18 cellular contexts compared by ENCODE assay signal in the genomic region with DNA sequence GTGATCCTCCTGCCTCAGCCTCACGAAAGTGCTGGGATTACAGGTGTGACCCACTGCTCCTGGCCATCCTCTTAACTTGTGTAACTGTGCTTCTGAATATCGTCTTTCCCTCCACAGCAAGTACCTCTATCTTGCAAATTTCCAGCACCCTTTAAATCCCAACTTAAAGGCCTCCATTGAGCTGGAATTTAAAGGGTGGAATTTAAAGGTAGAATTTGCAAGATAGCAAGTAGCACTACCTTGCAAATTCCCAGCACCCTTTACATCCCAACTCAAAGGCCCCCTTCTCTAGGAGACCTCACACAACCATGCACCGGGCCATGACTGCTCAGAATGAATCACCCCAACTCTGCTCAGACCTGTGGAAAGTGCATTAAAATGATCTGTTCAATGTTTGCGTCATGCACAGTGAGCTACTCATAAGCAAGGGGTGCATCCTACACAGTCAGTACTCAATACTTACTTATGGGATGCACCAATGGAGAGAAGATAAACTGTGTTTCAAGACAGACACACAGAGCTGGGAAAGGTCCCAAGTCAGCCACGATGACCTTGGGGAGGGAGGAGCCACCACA. TPM values are rescaled to one million over a fixed set of nuclear protein-coding genes. Genes with fewer than 3 reads are reported as not detected.
DNase-seq lines count a peak whose midpoint lies in the region; ATAC-seq and TF ChIP-seq lines count a peak whose summit lies in the region.
"Had no signal": no experiment of that assay in that cellular context is flagged by ENCODE, and none has a peak within 500 bp of the region (broad histone marks: within the 10 kb centered on the region; RNA-seq: fewer than 3 reads in every experiment).

No MANE protein-coding gene starts in this region.

- H3K4me1 ChIP-seq in NT2/D1 (ENCODE audit: insufficient read depth, insufficient read length) (peaks cover 7% of the 10 kb centered on the region), mammary epithelial cell (ENCODE audit: insufficient read depth, low read length) (no peaks in the 10 kb centered on the region), foreskin keratinocyte (no peaks in the 10 kb centered on the region), vagina (peaks cover 8% of the 10 kb centered on the region), upper lobe of left lung (no peaks in the 10 kb centered on the region)
- H3K4me1 ChIP-seq: BE2C had no signal

- TF ChIP-seq EP300 in upper lobe of left lung (IDR thresholded peaks at IDR 0.05) = no peak

- CTCF ChIA-PET in mammary epithelial cell (lab: Charles Lee; ENCODE audit: low non-redundant PET) = interaction anchor here (0.6 kb wide), 1 partner anchor 312 kb away, joined by 22 read pairs; no protein-coding TSS in a partner anchor

- no peaks in the 10 kb centered on the region for H4K20me1 ChIP-seq in mammary epithelial cell (ENCODE audit: insufficient read depth, low read length)

- no peaks in the 10 kb centered on the region for H3K27me3 ChIP-seq in NT2/D1 (ENCODE audit: insufficient read depth, insufficient read length)
- H3K27me3 ChIP-seq in mammary epithelial cell (ENCODE audit: insufficient read depth, low read length) = no peaks in the 10 kb centered on the region
- H3K27me3 ChIP-seq in foreskin keratinocyte = no peaks in the 10 kb centered on the region
- H3K27me3 ChIP-seq in vagina = no peaks in the 10 kb centered on the region
- no peaks in the 10 kb centered on the region for H3K27me3 ChIP-seq in upper lobe of left lung
- H3K27me3 ChIP-seq: BE2C had no signal

- no peak overlapping the region for H3K27ac ChIP-seq in mammary epithelial cell (ENCODE audit: insufficient read depth, low read depth, low read length)
- H3K27ac ChIP-seq in foreskin keratinocyte = no peak overlapping the region
- peak overlapping the region; percentile 78 for H3K27ac ChIP-seq in vagina
- peak overlapping the region in 2 of 4 donors; percentile 40 to 52 for H3K27ac ChIP-seq in upper lobe of left lung

- TF ChIP-seq CTCF in mammary epithelial cell (conservative IDR thresholded peaks at IDR 0.05 in 1 of 2, IDR thresholded peaks at IDR 0.05 in 1 of 2; ENCODE audit: extremely low read depth in 1 of 2, insufficient read depth in 1 of 2, low read depth in 1 of 2, low read length in 2 of 2) (no peak), foreskin keratinocyte (conservative IDR thresholded peaks at IDR 0.05) (no peak), vagina (IDR thresholded peaks at IDR 0.05) (no peak), upper lobe of left lung (IDR thresholded peaks at IDR 0.05) (no peak)

- H3K9me3 ChIP-seq in NT2/D1 (ENCODE audit: insufficient read depth, low read length) (peaks cover 14% of the 10 kb centered on the region; the same call in 1 of the 2 replicates), mammary epithelial cell (replicated peaks; ENCODE audit: insufficient read depth, low read length) (no peaks in the 10 kb centered on the region), vagina (no peaks in the 10 kb centered on the region), upper lobe of left lung (no peaks in the 10 kb centered on the region)
- H3K9me3 ChIP-seq: BE2C had no signal

- WGBS in mammary epithelial cell (ENCODE audit: low coverage, missing lambda C conversion rate) = 46% methylated on average over 5 of the region's 5 CpGs
- 78 to 79% methylated on average over 5 of the region's 5 CpGs for WGBS in upper lobe of left lung, 2 donors

- in situ Hi-C loops in mammary epithelial cell (cut with MboI; ENCODE audit: low sequenced_read_pairs in 2 of 2) = no loop called here

- H3K4me3 ChIP-seq in NT2/D1 (ENCODE audit: insufficient read length, low read depth) = no peak overlapping the region
- no peak overlapping the region for H3K4me3 ChIP-seq in mammary epithelial cell (replicated peaks in 1 of 3; ENCODE audit: insufficient read depth in 1 of 3, low read depth in 2 of 3, low read length in 3 of 3)
- H3K4me3 ChIP-seq in vagina = no peak overlapping the region
- no peak overlapping the region for H3K4me3 ChIP-seq in upper lobe of left lung
- H3K4me3 ChIP-seq: K562 had no signal

- dilution Hi-C loops in mammary epithelial cell (cut with HindIII; ENCODE audit: low sequenced_read_pairs) = no loop called here

- DNase-seq in NT2/D1 (ENCODE audit: low read depth, low spot score) (peak; percentile 64), mammary epithelial cell (peak; percentile 49), foreskin keratinocyte (peak; percentile 51 to 71), vagina (ENCODE audit: extremely low spot score in 2 of 2) (no peak), upper lobe of left lung (no peak)
- DNase-seq: ACHN; BE2C; CD4-positive, alpha-beta memory T cell; NCI-H1048; NCI-H2107; NCI-H226; NCI-H69; PC-3 had no signal

- H2AFZ ChIP-seq in mammary epithelial cell (ENCODE audit: low read depth, low read length) = no peak overlapping the region

- TF ChIP-seq POLR2A in vagina (IDR thresholded peaks at IDR 0.05) (no peak), upper lobe of left lung (IDR thresholded peaks at IDR 0.05) (no peak)

- H3K79me2 ChIP-seq in mammary epithelial cell (ENCODE audit: insufficient read depth, low read length) = no peaks in the 10 kb centered on the region

- no peaks in the 10 kb centered on the region for H3K36me3 ChIP-seq in NT2/D1 (ENCODE audit: insufficient read depth, insufficient read length, low read length)
- H3K36me3 ChIP-seq in mammary epithelial cell (ENCODE audit: insufficient read depth, low read length) = no peaks in the 10 kb centered on the region
- H3K36me3 ChIP-seq in vagina = no peaks in the 10 kb centered on the region
- H3K36me3 ChIP-seq in upper lobe of left lung = no peaks in the 10 kb centered on the region
- H3K36me3 ChIP-seq: BE2C had no signal

- H3K4me2 ChIP-seq in mammary epithelial cell (ENCODE audit: insufficient read depth, low read depth, low read length) = no peak overlapping the region

- no TSS peak for BruUV-seq in mammary epithelial cell (replicated peaks; lab: Mats Ljungman, UMichigan)

- intact Hi-C loops in mammary epithelial cell (cut with micrococcal nuclease) = no loop called here
- intact Hi-C loops in vagina (cut with DNase I) = no loop called here

- ATAC-seq in foreskin keratinocyte (peak; percentile 48), upper lobe of left lung (ENCODE audit: low FRiP score in 2 of 2) (no peak), GM21367 (IDR thresholded peaks at IDR 0.05; ENCODE audit: unreplicated experiment) (no peak), HG03354 (IDR thresholded peaks at IDR 0.05; ENCODE audit: poor library complexity, severe bottlenecking, unreplicated experiment) (no peak)
- ATAC-seq: K562, PC-3, SK-N-SH treated with all-trans-retinoic acid at 6 μM for 48 hours had no signal

- no peak overlapping the region for H3K9ac ChIP-seq in NT2/D1 (ENCODE audit: insufficient read length, low read depth)
- no peak overlapping the region for H3K9ac ChIP-seq in mammary epithelial cell (ENCODE audit: insufficient read depth, low read length)

RNA-seq across cellular contexts. Expression of gene SDK1, which starts 17.8 kb away (rescaled TPM):
- 10 to 100 TPM in 1 of 2 donors, 1 to 10 TPM in 1; 4.0 to 24.5 TPM for total RNA-seq in mammary epithelial cell
- 0.12 TPM for polyA plus RNA-seq in mammary epithelial cell
- 0.10 TPM for polyA minus RNA-seq in mammary epithelial cell
- total RNA-seq in foreskin keratinocyte = 0.58 and 0.63 TPM in 2 replicates
- 0.24 and 0.35 TPM in 2 replicates for polyA plus RNA-seq in foreskin keratinocyte
- total RNA-seq in vagina = 16.7 TPM
- total RNA-seq in upper lobe of left lung = 10 to 100 TPM in 4 of 6 donors, 1 to 10 TPM in 2; 9.3 to 90.1 (median 11.8) TPM
- total RNA-seq: HT-29 had no signal
- polyA plus RNA-seq: CD4-positive, alpha-beta memory T cell; K562 had no signal

Comparison
In these comparisons a context has a peak if more than half of its experiments do, and no peak if none do; other contexts are left out.
1. DNase-seq: peak in NT2/D1 (single experiment), mammary epithelial cell (single experiment) and foreskin keratinocyte (2 of 2); none in vagina (0 of 2) and upper lobe of left lung (0 of 2).